In genomic region chr12:10340946-10341345, GRCh38 we compare ENCODE assay signal across 3 cellular contexts. TPM values are rescaled to one million over a fixed set of nuclear protein-coding genes. Genes with fewer than 3 reads are reported as not detected.
"Had no signal": no experiment of that assay in that cellular context is flagged by ENCODE, and none has a peak within 500 bp of the region (broad histone marks: within the 10 kb centered on the region; RNA-seq: fewer than 3 reads in every experiment).

No MANE protein-coding gene starts in this region.

RNA-seq across cellular contexts. Expression of gene KLRD1, which starts 33.3 kb away (rescaled TPM):
- total RNA-seq: esophagus mucosa had no signal

RNA-seq across cellular contexts. Expression of gene KLRK1, which starts 48.9 kb away (rescaled TPM):
- total RNA-seq: esophagus mucosa, glomerular endothelial cell, mesothelial cell of epicardium had no signal
